Comparison of ENCODE assay signal across 1 cellular context in the genomic region with DNA sequence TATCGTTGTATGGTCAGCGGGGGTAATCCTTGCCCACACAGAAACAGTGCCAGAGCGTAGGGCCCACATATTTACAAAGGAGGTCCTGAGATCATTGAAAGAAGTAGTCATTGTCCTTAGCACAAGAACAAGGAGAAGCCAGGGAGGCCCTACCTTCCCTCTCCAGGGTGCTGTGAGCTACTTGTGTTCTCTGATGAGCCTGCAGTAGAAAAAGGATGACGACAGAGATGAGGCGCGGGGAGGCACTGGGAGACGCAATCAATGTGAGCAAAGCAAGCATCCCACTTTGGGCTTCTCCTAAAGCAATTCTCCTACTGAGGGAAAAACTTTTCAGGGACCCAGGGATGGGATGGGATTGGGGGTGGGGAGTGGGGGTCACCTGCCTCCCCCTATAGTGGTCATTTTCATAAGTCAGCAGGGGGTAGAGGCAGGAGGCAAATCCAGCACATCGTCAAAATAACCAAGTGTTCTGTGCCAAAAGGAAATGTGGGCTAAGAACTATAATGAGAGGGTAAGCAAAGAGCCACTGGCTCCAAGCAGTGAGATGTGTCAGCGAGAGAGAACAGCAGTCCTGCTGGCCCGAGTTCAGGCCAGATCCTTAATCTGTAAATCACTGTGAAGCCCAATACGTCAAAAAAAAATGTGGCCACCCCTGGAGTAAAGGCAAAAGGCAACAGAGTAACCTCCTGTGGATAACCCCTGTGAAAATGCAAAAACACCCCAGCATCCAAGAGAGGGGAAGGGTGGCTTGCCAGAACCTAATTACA.
TF ChIP-seq lines count a peak whose summit lies in the region.

No MANE protein-coding gene starts in this region.

TF ChIP-seq in WTC11, 78 proteins besides CTCF, POLR2A, EP300 and RAD21 (continued from another document):
- TF ChIP-seq, protein P1, sequence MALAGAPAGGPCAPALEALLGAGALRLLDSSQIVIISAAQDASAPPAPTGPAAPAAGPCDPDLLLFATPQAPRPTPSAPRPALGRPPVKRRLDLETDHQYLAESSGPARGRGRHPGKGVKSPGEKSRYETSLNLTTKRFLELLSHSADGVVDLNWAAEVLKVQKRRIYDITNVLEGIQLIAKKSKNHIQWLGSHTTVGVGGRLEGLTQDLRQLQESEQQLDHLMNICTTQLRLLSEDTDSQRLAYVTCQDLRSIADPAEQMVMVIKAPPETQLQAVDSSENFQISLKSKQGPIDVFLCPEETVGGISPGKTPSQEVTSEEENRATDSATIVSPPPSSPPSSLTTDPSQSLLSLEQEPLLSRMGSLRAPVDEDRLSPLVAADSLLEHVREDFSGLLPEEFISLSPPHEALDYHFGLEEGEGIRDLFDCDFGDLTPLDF (CRISPR knock-in tag; IDR thresholded peaks at IDR 0.05), result no peak
- TF ChIP-seq CREB1 (CRISPR knock-in tag; IDR thresholded peaks at IDR 0.05) (no peak), ZSCAN18 (CRISPR knock-in tag; IDR thresholded peaks at IDR 0.05) (no peak), ZNF317 (CRISPR knock-in tag; IDR thresholded peaks at IDR 0.05; ENCODE audit: borderline replicate concordance, low read depth) (no peak), CREM (CRISPR knock-in tag; IDR thresholded peaks at IDR 0.05) (no peak), ATF1 (CRISPR knock-in tag; IDR thresholded peaks at IDR 0.05) (no peak), ETV6 (CRISPR knock-in tag; IDR thresholded peaks at IDR 0.05) (no peak), JAZF1 (CRISPR knock-in tag; IDR thresholded peaks at IDR 0.05) (no peak), ZNF671 (CRISPR knock-in tag; IDR thresholded peaks at IDR 0.05) (no peak)
- TF ChIP-seq, protein P2, sequence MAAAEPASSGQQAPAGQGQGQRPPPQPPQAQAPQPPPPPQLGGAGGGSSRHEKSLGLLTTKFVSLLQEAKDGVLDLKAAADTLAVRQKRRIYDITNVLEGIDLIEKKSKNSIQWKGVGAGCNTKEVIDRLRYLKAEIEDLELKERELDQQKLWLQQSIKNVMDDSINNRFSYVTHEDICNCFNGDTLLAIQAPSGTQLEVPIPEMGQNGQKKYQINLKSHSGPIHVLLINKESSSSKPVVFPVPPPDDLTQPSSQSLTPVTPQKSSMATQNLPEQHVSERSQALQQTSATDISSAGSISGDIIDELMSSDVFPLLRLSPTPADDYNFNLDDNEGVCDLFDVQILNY (CRISPR knock-in tag; IDR thresholded peaks at IDR 0.05), result no peak
- TF ChIP-seq, protein P3, sequence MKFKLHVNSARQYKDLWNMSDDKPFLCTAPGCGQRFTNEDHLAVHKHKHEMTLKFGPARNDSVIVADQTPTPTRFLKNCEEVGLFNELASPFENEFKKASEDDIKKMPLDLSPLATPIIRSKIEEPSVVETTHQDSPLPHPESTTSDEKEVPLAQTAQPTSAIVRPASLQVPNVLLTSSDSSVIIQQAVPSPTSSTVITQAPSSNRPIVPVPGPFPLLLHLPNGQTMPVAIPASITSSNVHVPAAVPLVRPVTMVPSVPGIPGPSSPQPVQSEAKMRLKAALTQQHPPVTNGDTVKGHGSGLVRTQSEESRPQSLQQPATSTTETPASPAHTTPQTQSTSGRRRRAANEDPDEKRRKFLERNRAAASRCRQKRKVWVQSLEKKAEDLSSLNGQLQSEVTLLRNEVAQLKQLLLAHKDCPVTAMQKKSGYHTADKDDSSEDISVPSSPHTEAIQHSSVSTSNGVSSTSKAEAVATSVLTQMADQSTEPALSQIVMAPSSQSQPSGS (CRISPR knock-in tag; IDR thresholded peaks at IDR 0.05; ENCODE audit: borderline replicate concordance, low read depth), result no peak
- TF ChIP-seq, protein P4, sequence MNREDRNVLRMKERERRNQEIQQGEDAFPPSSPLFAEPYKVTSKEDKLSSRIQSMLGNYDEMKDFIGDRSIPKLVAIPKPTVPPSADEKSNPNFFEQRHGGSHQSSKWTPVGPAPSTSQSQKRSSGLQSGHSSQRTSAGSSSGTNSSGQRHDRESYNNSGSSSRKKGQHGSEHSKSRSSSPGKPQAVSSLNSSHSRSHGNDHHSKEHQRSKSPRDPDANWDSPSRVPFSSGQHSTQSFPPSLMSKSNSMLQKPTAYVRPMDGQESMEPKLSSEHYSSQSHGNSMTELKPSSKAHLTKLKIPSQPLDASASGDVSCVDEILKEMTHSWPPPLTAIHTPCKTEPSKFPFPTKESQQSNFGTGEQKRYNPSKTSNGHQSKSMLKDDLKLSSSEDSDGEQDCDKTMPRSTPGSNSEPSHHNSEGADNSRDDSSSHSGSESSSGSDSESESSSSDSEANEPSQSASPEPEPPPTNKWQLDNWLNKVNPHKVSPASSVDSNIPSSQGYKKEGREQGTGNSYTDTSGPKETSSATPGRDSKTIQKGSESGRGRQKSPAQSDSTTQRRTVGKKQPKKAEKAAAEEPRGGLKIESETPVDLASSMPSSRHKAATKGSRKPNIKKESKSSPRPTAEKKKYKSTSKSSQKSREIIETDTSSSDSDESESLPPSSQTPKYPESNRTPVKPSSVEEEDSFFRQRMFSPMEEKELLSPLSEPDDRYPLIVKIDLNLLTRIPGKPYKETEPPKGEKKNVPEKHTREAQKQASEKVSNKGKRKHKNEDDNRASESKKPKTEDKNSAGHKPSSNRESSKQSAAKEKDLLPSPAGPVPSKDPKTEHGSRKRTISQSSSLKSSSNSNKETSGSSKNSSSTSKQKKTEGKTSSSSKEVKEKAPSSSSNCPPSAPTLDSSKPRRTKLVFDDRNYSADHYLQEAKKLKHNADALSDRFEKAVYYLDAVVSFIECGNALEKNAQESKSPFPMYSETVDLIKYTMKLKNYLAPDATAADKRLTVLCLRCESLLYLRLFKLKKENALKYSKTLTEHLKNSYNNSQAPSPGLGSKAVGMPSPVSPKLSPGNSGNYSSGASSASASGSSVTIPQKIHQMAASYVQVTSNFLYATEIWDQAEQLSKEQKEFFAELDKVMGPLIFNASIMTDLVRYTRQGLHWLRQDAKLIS (CRISPR knock-in tag; IDR thresholded peaks at IDR 0.05; ENCODE audit: borderline replicate concordance), result no peak
